ENCODE assay signal across 1 cellular context in the genomic region with DNA sequence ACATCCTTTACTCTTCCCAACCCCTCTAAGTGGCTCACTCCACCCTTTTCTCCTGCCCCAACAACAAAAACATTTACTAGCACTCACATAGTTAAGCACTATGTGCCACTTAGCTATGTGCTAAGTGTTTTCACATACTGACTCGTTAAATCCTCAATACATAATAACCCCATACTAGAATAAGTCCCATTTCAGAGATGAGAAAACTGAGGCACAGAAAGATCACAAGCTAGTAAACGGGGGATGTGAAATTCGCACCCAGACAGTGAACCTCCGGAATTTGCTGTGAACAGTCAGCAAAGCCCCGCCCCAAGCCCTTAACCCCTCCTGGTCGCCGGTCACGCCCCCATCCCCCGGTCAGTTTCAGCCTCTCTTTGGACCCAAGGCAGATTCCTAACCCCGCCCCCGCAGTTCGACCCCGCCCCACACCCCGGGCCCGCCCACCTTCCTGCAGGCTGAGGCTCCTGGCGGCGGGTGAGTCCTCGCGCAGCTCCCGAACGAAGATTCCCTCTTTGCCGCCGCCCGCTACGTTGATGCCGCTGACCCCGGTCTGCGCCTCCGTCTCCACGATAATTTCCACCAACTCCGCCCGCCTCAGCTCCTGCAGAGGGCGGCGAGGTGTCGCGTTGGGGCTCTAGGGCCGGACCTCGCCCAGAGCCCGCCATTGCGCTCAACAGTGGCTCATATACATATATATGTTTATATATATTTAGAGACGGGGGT.
TF ChIP-seq lines count a peak whose summit lies in the region.

No MANE protein-coding gene starts in this region.

TF ChIP-seq in HCT116, 20 proteins besides CTCF, POLR2A, EP300 and RAD21 (continued from another document):
- TF ChIP-seq, protein P1, sequence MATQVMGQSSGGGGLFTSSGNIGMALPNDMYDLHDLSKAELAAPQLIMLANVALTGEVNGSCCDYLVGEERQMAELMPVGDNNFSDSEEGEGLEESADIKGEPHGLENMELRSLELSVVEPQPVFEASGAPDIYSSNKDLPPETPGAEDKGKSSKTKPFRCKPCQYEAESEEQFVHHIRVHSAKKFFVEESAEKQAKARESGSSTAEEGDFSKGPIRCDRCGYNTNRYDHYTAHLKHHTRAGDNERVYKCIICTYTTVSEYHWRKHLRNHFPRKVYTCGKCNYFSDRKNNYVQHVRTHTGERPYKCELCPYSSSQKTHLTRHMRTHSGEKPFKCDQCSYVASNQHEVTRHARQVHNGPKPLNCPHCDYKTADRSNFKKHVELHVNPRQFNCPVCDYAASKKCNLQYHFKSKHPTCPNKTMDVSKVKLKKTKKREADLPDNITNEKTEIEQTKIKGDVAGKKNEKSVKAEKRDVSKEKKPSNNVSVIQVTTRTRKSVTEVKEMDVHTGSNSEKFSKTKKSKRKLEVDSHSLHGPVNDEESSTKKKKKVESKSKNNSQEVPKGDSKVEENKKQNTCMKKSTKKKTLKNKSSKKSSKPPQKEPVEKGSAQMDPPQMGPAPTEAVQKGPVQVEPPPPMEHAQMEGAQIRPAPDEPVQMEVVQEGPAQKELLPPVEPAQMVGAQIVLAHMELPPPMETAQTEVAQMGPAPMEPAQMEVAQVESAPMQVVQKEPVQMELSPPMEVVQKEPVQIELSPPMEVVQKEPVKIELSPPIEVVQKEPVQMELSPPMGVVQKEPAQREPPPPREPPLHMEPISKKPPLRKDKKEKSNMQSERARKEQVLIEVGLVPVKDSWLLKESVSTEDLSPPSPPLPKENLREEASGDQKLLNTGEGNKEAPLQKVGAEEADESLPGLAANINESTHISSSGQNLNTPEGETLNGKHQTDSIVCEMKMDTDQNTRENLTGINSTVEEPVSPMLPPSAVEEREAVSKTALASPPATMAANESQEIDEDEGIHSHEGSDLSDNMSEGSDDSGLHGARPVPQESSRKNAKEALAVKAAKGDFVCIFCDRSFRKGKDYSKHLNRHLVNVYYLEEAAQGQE (IDR thresholded peaks at IDR 0.05; ENCODE audit: low read depth): no peak
- no peak for TF ChIP-seq TCF7L2 (IDR thresholded peaks at IDR 0.05; ENCODE audit: borderline replicate concordance, extremely low read depth, insufficient read depth, insufficient read length)
- TF ChIP-seq POLR2AphosphoS5 (IDR thresholded peaks at IDR 0.05; ENCODE audit: low read depth, low read length): peak; percentile 21; the same call in 1 of the 2 replicates
TF ChIP-seq in HCT116: peak in this region for 4.
